1 cellular context compared by ENCODE assay signal in genomic region chr2:151972176-151973012, GRCh38.
TF ChIP-seq lines count a peak whose summit lies in the region.

No MANE protein-coding gene starts in this region.

TF ChIP-seq in HepG2, 621 proteins besides CTCF, POLR2A, EP300 and RAD21 (continued from another document):
- TF ChIP-seq KIAA2018 (CRISPR knock-in tag; IDR thresholded peaks at IDR 0.05; ENCODE audit: borderline replicate concordance) (no peak), BCL3 (CRISPR knock-in tag; IDR thresholded peaks at IDR 0.05) (no peak)
TF ChIP-seq in HepG2: peak in this region for 0.
